In genomic region chr12:27645671-27646070, GRCh38 we compare ENCODE assay signal across 20 cellular contexts. TPM values are rescaled to one million over a fixed set of nuclear protein-coding genes. Genes with fewer than 3 reads are reported as not detected.
"Had no signal": no experiment of that assay in that cellular context is flagged by ENCODE, and none has a peak within 500 bp of the region (broad histone marks: within the 10 kb centered on the region; RNA-seq: fewer than 3 reads in every experiment).

No MANE protein-coding gene starts in this region.

- H3K4me3 ChIP-seq: colonic mucosa, gastrocnemius medialis, left lung, mucosa of descending colon, thyroid gland had no signal

- H3K36me3 ChIP-seq: colonic mucosa, neutrophil, thyroid gland had no signal

- H3K9ac ChIP-seq: parathyroid adenoma had no signal

- ATAC-seq: activated T-helper 17 cell treated with anti-CD3 and anti-CD28 coated beads, Interleukin-2, amount 50 U/mL, for 72 hours; gastrocnemius medialis; left lung; mucosa of descending colon; naive thymus-derived CD8-positive, alpha-beta T cell; sciatic nerve had no signal

- H3K27me3 ChIP-seq: colonic mucosa, gastrocnemius medialis, left lung, neutrophil, thyroid gland had no signal

- H2AFZ ChIP-seq: parathyroid adenoma had no signal

- H3K27ac ChIP-seq: colonic mucosa, gastrocnemius medialis, left lung, neutrophil, parathyroid adenoma, thyroid gland had no signal

- H3K4me1 ChIP-seq: colonic mucosa, gastrocnemius medialis, parathyroid adenoma had no signal

- H3K79me2 ChIP-seq: parathyroid adenoma had no signal

- DNase-seq: activated B cell treated with CpG ODN at 0.5 μM for 24 hours; activated CD4-positive, alpha-beta memory T cell treated with anti-CD3 and anti-CD28 coated beads, Interleukin-2, amount 10 ng/mL, durations not matched to agents 7 days and 5 days; activated CD4-positive, alpha-beta T cell treated with anti-CD3 and anti-CD28 coated beads for 48 hours; activated naive CD4-positive, alpha-beta T cell treated with anti-CD3 and anti-CD28 coated beads for 36 hours; activated T-cell treated with anti-CD3 and anti-CD28 coated beads, Interleukin-2, amount 50 U/mL, for 1 hour; colonic mucosa; endodermal cell; gastrocnemius medialis; head of caudate nucleus; left lung; mucosa of descending colon; naive thymus-derived CD8-positive, alpha-beta T cell; stimulated activated CD4-positive, alpha-beta T cell treated with anti-CD3 and anti-CD28 coated beads, Interleukin-1b, Interleukin-23, amount 100 ng/mL, for 48 hours; stimulated activated CD8-positive, alpha-beta memory T cell treated with anti-CD3 and anti-CD28 coated beads, Interleukin-4, amount 100 ng/mL, for 48 hours; stimulated activated naive CD4-positive, alpha-beta T cell treated with Interleukin-2 at 50 U/mL for 16 hours; thyroid gland had no signal

- H3K9me3 ChIP-seq: colonic mucosa, gastrocnemius medialis, left lung, mucosa of descending colon, neutrophil, thyroid gland had no signal

RNA-seq across cellular contexts. Expression of gene REP15, which starts 50.6 kb away (rescaled TPM):
- total RNA-seq: activated CD4-positive, alpha-beta memory T cell treated with anti-CD3 and anti-CD28 coated beads, Interleukin-2, amount 10 ng/mL, durations not matched to agents 7 days and 5 days; naive thymus-derived CD8-positive, alpha-beta T cell had no signal
- polyA plus RNA-seq: naive thymus-derived CD8-positive, alpha-beta T cell had no signal
